ENCODE assay signal across 20 cellular contexts in genomic region chr9:38316166-38316765, GRCh38.
DNase-seq lines count a peak whose midpoint lies in the region; ATAC-seq, FAIRE-seq and TF ChIP-seq lines count a peak whose summit lies in the region.
"Had no signal": no experiment of that assay in that cellular context is flagged by ENCODE, and none has a peak within 500 bp of the region (broad histone marks: within the 10 kb centered on the region; RNA-seq: fewer than 3 reads in every experiment).

No MANE protein-coding gene starts in this region.

- H3K4me1 Mint-ChIP-seq in brain (peaks cover 51% of the 10 kb centered on the region), neural progenitor cell (peaks cover 22% of the 10 kb centered on the region)
- no peaks in the 10 kb centered on the region for H3K4me1 Mint-ChIP-seq in CD8-positive, alpha-beta T cell (ENCODE audit: low read depth)

- H3K36me3 Mint-ChIP-seq in brain = no peaks in the 10 kb centered on the region
- H3K36me3 Mint-ChIP-seq in neural progenitor cell = no peaks in the 10 kb centered on the region
- H3K36me3 Mint-ChIP-seq in CD8-positive, alpha-beta T cell = no peaks in the 10 kb centered on the region

- H3K4me1 ChIP-seq in neural progenitor cell (no peaks in the 10 kb centered on the region), small intestine (ENCODE audit: control insufficient read depth in 2 of 2, insufficient read depth in 1 of 2, low read depth in 1 of 2, low read length in 1 of 2) (no peaks in the 10 kb centered on the region)
- no peaks in the 10 kb centered on the region for H3K4me1 ChIP-seq in CD8-positive, alpha-beta T cell (ENCODE audit: insufficient read depth, low read length)

- no peak overlapping the region for H3K9ac ChIP-seq in neural progenitor cell

- no peaks in the 10 kb centered on the region for H3K79me2 ChIP-seq in neural progenitor cell (ENCODE audit: low read depth)

- intact Hi-C loops in CD8-positive, alpha-beta T cell (cut with DNase I, micrococcal nuclease) = no loop called here

- no peak overlapping the region for H3K4me3 Mint-ChIP-seq in brain
- H3K4me3 Mint-ChIP-seq in neural progenitor cell = no peak overlapping the region
- H3K4me3 Mint-ChIP-seq in CD8-positive, alpha-beta T cell = no peak overlapping the region
- H3K4me3 Mint-ChIP-seq: H9 had no signal

- H3K4me2 ChIP-seq in neural progenitor cell = no peak overlapping the region
- H3K4me2 ChIP-seq: A549 had no signal

- no peak overlapping the region for H3K27ac ChIP-seq in neural progenitor cell
- no peak overlapping the region for H3K27ac ChIP-seq in small intestine (ENCODE audit: low read depth in 1 of 2, low read length in 1 of 2)
- no peak overlapping the region for H3K27ac ChIP-seq in CD8-positive, alpha-beta T cell (ENCODE audit: low read depth, low read length)
- H3K27ac ChIP-seq: A549, HL-60 had no signal

- H3K27ac Mint-ChIP-seq in brain (peak overlapping the region in 3 of 5 experiments; percentile 11 to 41 (median 27)), neural progenitor cell (peak overlapping the region; percentile 3)
- no peak overlapping the region for H3K27ac Mint-ChIP-seq in CD8-positive, alpha-beta T cell
- H3K27ac Mint-ChIP-seq: H9, IgD-negative memory B cell had no signal

- DNase-seq in NCI-H1694 treated with DMSO at 0.1 percent for 48 hours (lab: John Stamatoyannopoulos, UW) (peak; percentile 40), NCI-H1694 (lab: John Stamatoyannopoulos, UW) (no peak), neural progenitor cell (ENCODE audit: low spot score) (no peak), small intestine (no peak), omental fat pad (ENCODE audit: low spot score) (no peak)
- no peak for DNase-seq in CD8-positive, alpha-beta T cell
- DNase-seq: DMS153; H9; NCI-H1417 treated with DMSO at 0.1 percent for 48 hours; NCI-H2081 treated with DMSO at 0.1 percent for 48 hours; NCI-H226; NCI-H526 treated with DMSO at 0.1 percent for 48 hours; NK-92 treated with Interleukin-12 subunit alpha and Interleukin-12 subunit beta, amount 100 ng/mL, for 24 hours; RPMI8226; SIG-M5 had no signal

- no peaks in the 10 kb centered on the region for H3K9me3 ChIP-seq in neural progenitor cell (ENCODE audit: low read depth)
- no peaks in the 10 kb centered on the region for H3K9me3 ChIP-seq in small intestine (ENCODE audit: control insufficient read depth, low read depth)
- no peaks in the 10 kb centered on the region for H3K9me3 ChIP-seq in CD8-positive, alpha-beta T cell (ENCODE audit: low read length)
- H3K9me3 ChIP-seq: A549 had no signal

- no peak for FAIRE-seq in small intestine (lab: Jason Lieb, UNC)
- FAIRE-seq: A549, HTR-8/SVneo had no signal

- no peak overlapping the region for H3K4me3 ChIP-seq in neural progenitor cell
- no peak overlapping the region for H3K4me3 ChIP-seq in small intestine (ENCODE audit: low read depth in 1 of 2, low read length in 2 of 2)
- no peak overlapping the region for H3K4me3 ChIP-seq in CD8-positive, alpha-beta T cell (ENCODE audit: low read depth, low read length)
- H3K4me3 ChIP-seq: A549 had no signal

- H3K9me3 Mint-ChIP-seq in brain (peaks cover 0 to 2% (median 0%) of the 10 kb centered on the region in 5 experiments), neural progenitor cell (no peaks in the 10 kb centered on the region)
- H3K9me3 Mint-ChIP-seq in CD8-positive, alpha-beta T cell = no peaks in the 10 kb centered on the region
- H3K9me3 Mint-ChIP-seq: H9 had no signal

- POLR2A ChIA-PET in CD8-positive, alpha-beta T cell (lab: Charles Lee) = no interaction called here

- ATAC-seq in CD8-positive, alpha-beta T cell = no peak
- ATAC-seq in omental fat pad (ENCODE audit: low FRiP score) = no peak
- ATAC-seq: A549 had no signal

- H3F3A ChIP-seq in neural progenitor cell (ENCODE audit: low read depth) = no peaks in the 10 kb centered on the region

- no peaks in the 10 kb centered on the region for H4K20me1 ChIP-seq in neural progenitor cell (ENCODE audit: low read depth)

- H3K27me3 ChIP-seq in neural progenitor cell (no peaks in the 10 kb centered on the region), small intestine (ENCODE audit: control insufficient read depth in 2 of 2, insufficient read depth in 2 of 2, low read length in 2 of 2) (no peaks in the 10 kb centered on the region)
- no peaks in the 10 kb centered on the region for H3K27me3 ChIP-seq in CD8-positive, alpha-beta T cell (ENCODE audit: insufficient read depth, low read length)

- H2AFZ ChIP-seq in neural progenitor cell (replicated peaks) = no peak overlapping the region

- CTCF ChIA-PET in CD8-positive, alpha-beta T cell (lab: Charles Lee) = interaction anchor here (0.9 kb wide), 1 partner anchor 65 kb away, joined by 3 read pairs; no protein-coding TSS in a partner anchor

- peaks cover 11% of the 10 kb centered on the region for H3K27me3 Mint-ChIP-seq in brain
- H3K27me3 Mint-ChIP-seq in neural progenitor cell (ENCODE audit: insufficient read depth, low read depth) = peaks cover 14% of the 10 kb centered on the region
- H3K27me3 Mint-ChIP-seq in CD8-positive, alpha-beta T cell (ENCODE audit: low read depth) = peaks cover 11% of the 10 kb centered on the region

- TF ChIP-seq CTCF in brain (conservative IDR thresholded peaks at IDR 0.05) (no peak), neural progenitor cell (IDR thresholded peaks at IDR 0.05) (no peak), omental fat pad (IDR thresholded peaks at IDR 0.05) (no peak)
- no peak for TF ChIP-seq CTCF in CD8-positive, alpha-beta T cell (IDR thresholded peaks at IDR 0.05)

- H3K36me3 ChIP-seq in neural progenitor cell = no peaks in the 10 kb centered on the region
- no peaks in the 10 kb centered on the region for H3K36me3 ChIP-seq in small intestine (ENCODE audit: control insufficient read depth in 2 of 2, insufficient read depth in 2 of 2, low read length in 2 of 2)
- H3K36me3 ChIP-seq in CD8-positive, alpha-beta T cell (ENCODE audit: insufficient read depth, low read length) = no peaks in the 10 kb centered on the region

- WGBS in small intestine, 3 donors = 68 to 82% (median 73%) methylated on average over 6 of the region's 6 CpGs
